ENCODE assay signal across 11 cellular contexts in genomic region chr4:87171944-87172343, GRCh38.
"Had no signal": no experiment of that assay in that cellular context is flagged by ENCODE, and none has a peak within 500 bp of the region (broad histone marks: within the 10 kb centered on the region; RNA-seq: fewer than 3 reads in every experiment).

No MANE protein-coding gene starts in this region.

- H3K4me3 Mint-ChIP-seq: GM23338, H9, HFFc6 had no signal

- DNase-seq: GM23248, GOT3, H7, H9, HCEC 1CT, HFFc6 had no signal

- H3K4me2 ChIP-seq: GM23338 had no signal

- H3K9me3 ChIP-seq: HAP-1 had no signal

- ATAC-seq: GM23338, HCT116 had no signal

- H3K4me1 ChIP-seq: HAP-1 had no signal

- FAIRE-seq: H1, H54 had no signal

- H3K27ac ChIP-seq: GM23248 had no signal

- H3K27ac Mint-ChIP-seq: GM23338, H9, HFFc6 had no signal

- H3K4me3 ChIP-seq: GM23248, GM23338, HAP-1 had no signal

- H2AFZ ChIP-seq: GM23248, GM23338 had no signal

- H3K9me3 Mint-ChIP-seq: GM23338, H9, HFFc6 had no signal

- H3K9ac ChIP-seq: GM23248 had no signal

- H3K4me1 Mint-ChIP-seq: GM23338, H9 had no signal

- H3K36me3 ChIP-seq: HAP-1 had no signal
